In genomic region chr10:50624866-50625491, GRCh38 we compare ENCODE assay signal across 1 cellular context.
A peak's percentile ranks its signal among the peaks of the same experiment; 100 is the strongest.
TF ChIP-seq lines count a peak whose summit lies in the region.

No MANE protein-coding gene starts in this region.

TF ChIP-seq in K562, 482 proteins besides CTCF, POLR2A, EP300 and RAD21 (continued from another document and continues in another):
- TF ChIP-seq MGA (IDR thresholded peaks at IDR 0.05) = no peak; the same call in 1 of the 2 replicates
- peak; percentile 16; the same call in 1 of the 2 replicates for TF ChIP-seq STAT5A (IDR thresholded peaks at IDR 0.05; ENCODE audit: borderline replicate concordance, low read length)
- TF ChIP-seq TEAD2 (tag; IDR thresholded peaks at IDR 0.05) = no peak
- no peak for TF ChIP-seq DLX4 (CRISPR knock-in tag; IDR thresholded peaks at IDR 0.05)
- no peak for TF ChIP-seq MCM5 (IDR thresholded peaks at IDR 0.05; ENCODE audit: low read depth)
- TF ChIP-seq MBD2 (IDR thresholded peaks at IDR 0.05; ENCODE audit: borderline replicate concordance, low read depth) = no peak; the same call in 1 of the 2 replicates
- no peak for TF ChIP-seq ZNF165 (CRISPR knock-in tag; IDR thresholded peaks at IDR 0.05; ENCODE audit: borderline replicate concordance)
- no peak for TF ChIP-seq ZKSCAN1 (IDR thresholded peaks at IDR 0.05; ENCODE audit: low read depth, low read length)
- peak; percentile 39; the same call in 1 of the 2 replicates for TF ChIP-seq SPI1 (IDR thresholded peaks at IDR 0.05; ENCODE audit: borderline replicate concordance, low read depth, low read length)
- TF ChIP-seq ZNF511 (CRISPR knock-in tag; IDR thresholded peaks at IDR 0.05) = no peak; the same call in 1 of the 2 replicates
- TF ChIP-seq ZBTB9 (CRISPR knock-in tag; IDR thresholded peaks at IDR 0.05) = 0 out of 2 replicates have a peak, but pooled peaks have one; percentile 72
- TF ChIP-seq KLF10 (CRISPR knock-in tag; IDR thresholded peaks at IDR 0.05) = no peak
- TF ChIP-seq ZBTB40 (IDR thresholded peaks at IDR 0.05) = peak; percentile 84
- no peak for TF ChIP-seq ZBTB40 (CRISPR knock-in tag; IDR thresholded peaks at IDR 0.05)
- 0 out of 2 replicates have a peak, but pooled peaks have one; percentile 54 for TF ChIP-seq MTF1 (CRISPR knock-in tag; IDR thresholded peaks at IDR 0.05; ENCODE audit: borderline replicate concordance)
- TF ChIP-seq ZNF398 (CRISPR knock-in tag; IDR thresholded peaks at IDR 0.05) = no peak
- TF ChIP-seq ZBTB26 (CRISPR knock-in tag; IDR thresholded peaks at IDR 0.05) = 0 out of 2 replicates have a peak, but pooled peaks have one; percentile 4
- TF ChIP-seq PHF20 (IDR thresholded peaks at IDR 0.05; ENCODE audit: partially characterized antibody) = peak; percentile 69
- TF ChIP-seq TBL1XR1 (IDR thresholded peaks at IDR 0.05; ENCODE audit: low read length in 2 of 2) = no peak
- no peak for TF ChIP-seq KAT8 (IDR thresholded peaks at IDR 0.05; ENCODE audit: low read depth)
- no peak for TF ChIP-seq CBX8 (IDR thresholded peaks at IDR 0.05; ENCODE audit: borderline replicate concordance, extremely low read depth, low read depth, low read length, poor library complexity, severe bottlenecking)
- TF ChIP-seq CBX3 (IDR thresholded peaks at IDR 0.05; ENCODE audit: borderline replicate concordance in 1 of 2, low read length in 2 of 2) = peak in 1 of 2 experiments; percentile 61; a peak in 2 of 3 replicates
- TF ChIP-seq ZNF644 (tag; IDR thresholded peaks at IDR 0.05; ENCODE audit: low read depth) = no peak
- TF ChIP-seq SMC3 (conservative IDR thresholded peaks at IDR 0.05; ENCODE audit: insufficient read depth, low read depth, low read length) = peak; percentile 28; the same call in 1 of the 2 replicates
- TF ChIP-seq KLF13 (tag; IDR thresholded peaks at IDR 0.05; ENCODE audit: borderline replicate concordance, low read depth) = peak; percentile 17; the same call in 1 of the 2 replicates
- no peak for TF ChIP-seq BDP1 (IDR thresholded peaks at IDR 0.05; ENCODE audit: insufficient read depth, insufficient read length)
- TF ChIP-seq TCF3 (CRISPR knock-in tag; IDR thresholded peaks at IDR 0.05) = no peak
- peak; percentile 80 for TF ChIP-seq CBFA2T2 (conservative IDR thresholded peaks at IDR 0.05)
